ENCODE assay signal across 1 cellular context in genomic region chrX:125288343-125288742, GRCh38.
TF ChIP-seq lines count a peak whose summit lies in the region.

No MANE protein-coding gene starts in this region.

TF ChIP-seq in A549, 52 proteins besides CTCF, POLR2A, EP300 and RAD21 (continued from another document):
- TF ChIP-seq REST (IDR thresholded peaks at IDR 0.05) (no peak), USF2 (IDR thresholded peaks at IDR 0.05) (no peak), FOXS1 (CRISPR knock-in tag; IDR thresholded peaks at IDR 0.05) (no peak), MAZ (IDR thresholded peaks at IDR 0.05; ENCODE audit: borderline replicate concordance, low read depth, low read length) (no peak), MYC (IDR thresholded peaks at IDR 0.05; ENCODE audit: borderline replicate concordance, low read length) (no peak), EHF (CRISPR knock-in tag; IDR thresholded peaks at IDR 0.05) (no peak), BHLHE40 (IDR thresholded peaks at IDR 0.05; ENCODE audit: low read depth, low read length) (no peak), ZNF302 (CRISPR knock-in tag; IDR thresholded peaks at IDR 0.05) (no peak), CHD2 (IDR thresholded peaks at IDR 0.05; ENCODE audit: low read length, partially characterized antibody) (no peak), SREBF2 (IDR thresholded peaks at IDR 0.05) (no peak)
